8 cellular contexts compared by ENCODE assay signal in genomic region chr5:173055722-173055982, GRCh38. TPM values are rescaled to one million over a fixed set of nuclear protein-coding genes. Genes with fewer than 3 reads are reported as not detected.
DNase-seq lines count a peak whose midpoint lies in the region; ATAC-seq and TF ChIP-seq lines count a peak whose summit lies in the region.

No MANE protein-coding gene starts in this region.

- DNase-seq in GM12864 (ENCODE audit: low read depth) (no peak), lung (ENCODE audit: low spot score) (no peak), foreskin melanocyte (no peak), G401 (ENCODE audit: low spot score) (no peak)
- DNase-seq in activated naive CD8-positive, alpha-beta T cell treated with anti-CD3 and anti-CD28 coated beads, Interleukin-2, amount 10 ng/mL, durations not matched to agents 7 days and 5 days = no peak
- DNase-seq in activated effector memory CD4-positive, alpha-beta T cell treated with Interleukin-2 at 50 U/mL for 16 hours = no peak
- DNase-seq in activated CD8-positive, alpha-beta memory T cell treated with anti-CD3 and anti-CD28 coated beads, Interleukin-2, amount 50 U/mL, for 48 hours = no peak

- peak overlapping the region; percentile 87 for H3K4me3 Mint-ChIP-seq in activated naive CD8-positive, alpha-beta T cell treated with anti-CD3 and anti-CD28 coated beads, Interleukin-2, amount 10 ng/mL, durations not matched to agents 7 days and 5 days

- no peaks in the 10 kb centered on the region for H3K36me3 ChIP-seq in lung (ENCODE audit: control insufficient read depth in 2 of 2, insufficient read depth in 2 of 2, low read length in 2 of 2)

- H3K9me3 ChIP-seq in lung (ENCODE audit: control insufficient read depth in 2 of 2, insufficient read depth in 1 of 2, low read length in 1 of 2) = no peaks in the 10 kb centered on the region

- no peaks in the 10 kb centered on the region for H3K9me3 Mint-ChIP-seq in activated naive CD8-positive, alpha-beta T cell treated with anti-CD3 and anti-CD28 coated beads, Interleukin-2, amount 10 ng/mL, durations not matched to agents 7 days and 5 days

- peaks cover 2 to 5% of the 10 kb centered on the region in 2 donors for H3K4me1 ChIP-seq in lung (ENCODE audit: control insufficient read depth in 2 of 2, insufficient read depth in 2 of 2, low read length in 2 of 2)

- H3K4me3 ChIP-seq in GM12864 (ENCODE audit: low read depth, low read length) = peak overlapping the region; percentile 72
- H3K4me3 ChIP-seq in lung = peak overlapping the region; percentile 51

- in situ Hi-C loops in G401 (cut with HindIII; ENCODE audit: low sequenced_read_pairs) = no loop called here

- peak overlapping the region; percentile 84 for H3K27ac Mint-ChIP-seq in activated naive CD8-positive, alpha-beta T cell treated with anti-CD3 and anti-CD28 coated beads, Interleukin-2, amount 10 ng/mL, durations not matched to agents 7 days and 5 days

- no peaks in the 10 kb centered on the region for H3K36me3 Mint-ChIP-seq in activated naive CD8-positive, alpha-beta T cell treated with anti-CD3 and anti-CD28 coated beads, Interleukin-2, amount 10 ng/mL, durations not matched to agents 7 days and 5 days

- H3K4me1 Mint-ChIP-seq in activated naive CD8-positive, alpha-beta T cell treated with anti-CD3 and anti-CD28 coated beads, Interleukin-2, amount 10 ng/mL, durations not matched to agents 7 days and 5 days = peaks cover 36% of the 10 kb centered on the region

- WGBS in lung, 2 donors = 1% methylated on average over 11 of the region's 11 CpGs

- H3K27me3 Mint-ChIP-seq in activated naive CD8-positive, alpha-beta T cell treated with anti-CD3 and anti-CD28 coated beads, Interleukin-2, amount 10 ng/mL, durations not matched to agents 7 days and 5 days = no peaks in the 10 kb centered on the region

- no peaks in the 10 kb centered on the region for H3K27me3 ChIP-seq in lung (ENCODE audit: control insufficient read depth, insufficient read depth)

- POLR2A ChIA-PET in activated naive CD8-positive, alpha-beta T cell treated with anti-CD3 and anti-CD28 coated beads, Interleukin-2, amount 10 ng/mL, durations not matched to agents 7 days and 5 days (lab: Charles Lee) = interaction anchor here (1.8 to 2.0 kb wide), 2 partner anchors 21 to 72 kb away, joined by 6 to 9 read pairs; partner anchors contain the start of gene ATP6V0E1

- H3K27ac ChIP-seq in lung (ENCODE audit: low read depth in 1 of 2, low read length in 1 of 2) = peak overlapping the region; percentile 22 to 65

- TF ChIP-seq CTCF in GM12864 (IDR thresholded peaks at IDR 0.05; ENCODE audit: low read depth, low read length, missing control alignments) (no peak), lung (IDR thresholded peaks at IDR 0.05; ENCODE audit: control extremely low read depth, extremely low read depth) (no peak)

- ATAC-seq in HG02943 (IDR thresholded peaks at IDR 0.05; ENCODE audit: low read depth, unreplicated experiment) (peak; percentile 5), lung (ENCODE audit: insufficient read depth, low FRiP score) (no peak)
- no peak for ATAC-seq in activated naive CD8-positive, alpha-beta T cell treated with anti-CD3 and anti-CD28 coated beads, Interleukin-2, amount 10 ng/mL, durations not matched to agents 7 days and 5 days (ENCODE audit: low read depth)

RNA-seq across cellular contexts. Expression of gene CREBRF, which starts 0.5 kb away (rescaled TPM):
- total RNA-seq in activated naive CD8-positive, alpha-beta T cell treated with anti-CD3 and anti-CD28 coated beads, Interleukin-2, amount 10 ng/mL, durations not matched to agents 7 days and 5 days = 10 to 100 TPM; 39.3 to 40.4 TPM
- 10 to 100 TPM; 22.8 to 48.5 TPM for total RNA-seq in lung
- 1 to 10 TPM; 8.1 to 8.7 TPM for polyA plus RNA-seq in lung
- total RNA-seq in G401 (2014; rRNA removed; shearing (Covaris generic)) = 1.7 and 5.1 TPM in 2 replicates
